Comparison of ENCODE assay signal across 1 cellular context in genomic region chr11:34793666-34794065, GRCh38.
TF ChIP-seq lines count a peak whose summit lies in the region.

No MANE protein-coding gene starts in this region.

TF ChIP-seq in IMR-90, 13 proteins besides CTCF, POLR2A, EP300 and RAD21 (continued from another document):
- no peak for TF ChIP-seq ELK1 (IDR thresholded peaks at IDR 0.05; ENCODE audit: borderline replicate concordance, low read depth, low read length)
- no peak for TF ChIP-seq CHD1 (IDR thresholded peaks at IDR 0.05; ENCODE audit: low read depth, low read length)
- TF ChIP-seq, protein P1, sequence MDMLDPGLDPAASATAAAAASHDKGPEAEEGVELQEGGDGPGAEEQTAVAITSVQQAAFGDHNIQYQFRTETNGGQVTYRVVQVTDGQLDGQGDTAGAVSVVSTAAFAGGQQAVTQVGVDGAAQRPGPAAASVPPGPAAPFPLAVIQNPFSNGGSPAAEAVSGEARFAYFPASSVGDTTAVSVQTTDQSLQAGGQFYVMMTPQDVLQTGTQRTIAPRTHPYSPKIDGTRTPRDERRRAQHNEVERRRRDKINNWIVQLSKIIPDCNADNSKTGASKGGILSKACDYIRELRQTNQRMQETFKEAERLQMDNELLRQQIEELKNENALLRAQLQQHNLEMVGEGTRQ (IDR thresholded peaks at IDR 0.05; ENCODE audit: low read depth, low read length), result no peak
- no peak for TF ChIP-seq RFX5 (IDR thresholded peaks at IDR 0.05; ENCODE audit: low read depth, low read length)
- TF ChIP-seq SMC3 (IDR thresholded peaks at IDR 0.05; ENCODE audit: low read depth, low read length), result no peak
TF ChIP-seq in IMR-90: peak in this region for 0.
